ENCODE assay signal across 8 cellular contexts in the genomic region with DNA sequence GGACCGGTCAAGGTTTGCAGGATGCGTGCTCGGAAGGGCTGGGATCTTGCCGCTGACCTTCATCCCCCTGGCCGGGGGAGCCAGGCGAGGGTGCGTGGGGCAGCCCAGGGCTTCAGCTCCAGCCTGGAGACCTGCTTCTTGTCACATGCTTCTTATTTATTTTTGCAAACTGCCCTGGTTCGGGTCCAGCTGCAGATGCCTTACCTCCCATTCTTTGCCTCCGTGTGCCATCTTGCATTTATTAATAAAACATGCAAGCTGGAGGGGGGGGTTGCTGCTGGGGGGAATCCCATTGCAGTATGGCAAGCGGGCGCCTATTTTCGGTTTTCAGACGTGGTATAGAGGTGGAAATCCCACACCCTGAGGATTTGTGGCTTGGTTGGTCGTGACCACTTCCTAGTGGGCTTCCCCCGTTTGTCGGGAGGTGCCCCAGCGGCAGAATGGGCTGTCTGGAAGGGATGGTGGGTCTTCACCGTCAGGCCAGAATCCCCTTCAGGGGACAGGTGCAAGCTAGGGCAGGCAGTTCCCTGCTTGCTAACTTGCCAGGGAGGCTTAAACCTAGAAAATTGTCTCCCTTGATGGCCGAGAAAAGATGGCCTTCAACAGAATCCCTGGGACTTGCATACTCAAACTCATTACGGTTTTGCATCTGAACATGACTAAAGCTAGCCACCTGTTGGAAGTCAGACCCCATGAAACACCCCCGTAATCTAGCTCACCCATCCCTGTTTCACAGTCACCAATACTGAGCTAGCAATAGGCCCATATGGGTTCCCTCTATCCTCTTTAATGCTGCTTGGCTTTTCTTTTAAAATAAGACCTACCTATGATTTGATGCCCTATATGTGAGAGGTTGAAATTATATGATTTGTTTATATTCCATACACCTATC. TPM values are rescaled to one million over a fixed set of nuclear protein-coding genes. Genes with fewer than 3 reads are reported as not detected.
A peak's percentile ranks its signal among the peaks of the same experiment; 100 is the strongest.
DNase-seq lines count a peak whose midpoint lies in the region; ATAC-seq, FAIRE-seq and TF ChIP-seq lines count a peak whose summit lies in the region.

No MANE protein-coding gene starts in this region.

- no peaks in the 10 kb centered on the region for H3K36me3 ChIP-seq in SK-N-SH (replicated peaks in 1 of 2; ENCODE audit: control insufficient read depth in 1 of 2, insufficient read depth in 2 of 2, low read length in 1 of 2)

- H3K27me3 Mint-ChIP-seq in natural killer cell (ENCODE audit: low read depth in 2 of 2): peaks cover 51 to 66% of the 10 kb centered on the region in 2 donors

- H4K20me1 ChIP-seq in SK-N-SH (ENCODE audit: insufficient read depth): no peaks in the 10 kb centered on the region

- H3K4me3 ChIP-seq in SK-N-SH (ENCODE audit: low read depth in 2 of 2, low read length in 1 of 2) (peak overlapping the region; percentile 61 to 62), coronary artery (peak overlapping the region; percentile 85)

- CTCF ChIA-PET in SK-N-SH (lab: Yijun Ruan, JAX): interaction anchor here (0.7 to 12.0 kb wide), 14 partner anchors 17 to 278 kb away, joined by 3 to 322 read pairs (median 4); no protein-coding TSS in a partner anchor

- POLR2A ChIA-PET in SK-N-SH (lab: Yijun Ruan, JAX): interaction anchor here (1.3 kb wide), 1 partner anchor 79 kb away, joined by 5 read pairs; no protein-coding TSS in a partner anchor

- no peaks in the 10 kb centered on the region for H3K9me3 ChIP-seq in SK-N-SH

- ATAC-seq in natural killer cell: peak; percentile 52 to 79 (median 61)

- no peak overlapping the region for H3K9ac ChIP-seq in SK-N-SH

- TF ChIP-seq CTCF in SK-N-SH (IDR thresholded peaks at IDR 0.05) (no peak), coronary artery (IDR thresholded peaks at IDR 0.05) (no peak), natural killer cell (IDR thresholded peaks at IDR 0.05) (no peak)

- H3K4me3 Mint-ChIP-seq in natural killer cell: peak overlapping the region; percentile 85

- FAIRE-seq in GM12892 (lab: Jason Lieb, UNC): no peak

- intact Hi-C loops in natural killer cell (cut with micrococcal nuclease): no loop called here
- intact Hi-C loops in posterior vena cava (cut with DNase I): no loop called here

- H3K27ac ChIP-seq in SK-N-SH (ENCODE audit: low read depth in 2 of 2, low read length in 1 of 2) (no peak overlapping the region; a peak in 1 of 4 replicates), coronary artery (no peak overlapping the region)

- peak overlapping the region; percentile 80 for H3K4me2 ChIP-seq in SK-N-SH

- H3K9me2 ChIP-seq in SK-N-SH: no peaks in the 10 kb centered on the region

- no peak for TF ChIP-seq RAD21 in SK-N-SH (IDR thresholded peaks at IDR 0.05; ENCODE audit: low read length)

- H3K4me1 ChIP-seq in SK-N-SH (ENCODE audit: control insufficient read depth in 1 of 2, insufficient read depth in 2 of 2, low read depth in 1 of 2, low read length in 1 of 2): peaks cover 5 to 11% of the 10 kb centered on the region in 2 experiments; a peak in 3 of 4 replicates

- H3K27ac Mint-ChIP-seq in natural killer cell: peak overlapping the region in 1 of 2 donors; percentile 2

- peak overlapping the region; percentile 91; the same call in 1 of the 2 replicates for H2AFZ ChIP-seq in SK-N-SH (ENCODE audit: low read depth)

- TF ChIP-seq POLR2A in GM12892 (IDR thresholded peaks at IDR 0.05; ENCODE audit: low read depth, low read length): no peak

- no peaks in the 10 kb centered on the region for H3K79me2 ChIP-seq in SK-N-SH (ENCODE audit: insufficient read depth)

- peak; percentile 5 for DNase-seq in GM12892 (ENCODE audit: insufficient read length)
- DNase-seq in SK-N-SH: no peak
- no peak for DNase-seq in coronary artery (ENCODE audit: low spot score)
- DNase-seq in natural killer cell: peak; percentile 34
- no peak for DNase-seq in dedifferentiated amniotic fluid mesenchymal stem cell (ENCODE audit: extremely low spot score)
- no peak for DNase-seq in UCSD-AML1 (lab: John Stamatoyannopoulos, UW; ENCODE audit: unreplicated experiment)
- DNase-seq in posterior vena cava (ENCODE audit: low spot score): no peak
- no peak for DNase-seq in kidney glomerular epithelial cell (lab: John Stamatoyannopoulos, UW)

- peaks cover 37% of the 10 kb centered on the region for H3K27me3 ChIP-seq in SK-N-SH (ENCODE audit: insufficient read depth)

- 29% methylated on average over 17 of the region's 21 CpGs for WGBS in SK-N-SH (ENCODE audit: low lambda C conversion rate)

- TF ChIP-seq EP300 in SK-N-SH (IDR thresholded peaks at IDR 0.05; ENCODE audit: borderline replicate concordance in 1 of 2, low read depth in 1 of 2, low read length in 1 of 2): no peak

- H3F3A ChIP-seq in SK-N-SH (replicated peaks; ENCODE audit: insufficient read depth): no peaks in the 10 kb centered on the region

- H3K36me3 Mint-ChIP-seq in natural killer cell: no peaks in the 10 kb centered on the region

- H3K4me1 Mint-ChIP-seq in natural killer cell: peaks cover 18 to 23% of the 10 kb centered on the region in 2 donors

- no peaks in the 10 kb centered on the region for H3K9me3 Mint-ChIP-seq in natural killer cell

TF ChIP-seq in SK-N-SH, 30 proteins besides CTCF, POLR2A, EP300 and RAD21:
- peak; percentile 60; the same call in 1 of the 2 replicates for TF ChIP-seq MXI1 (IDR thresholded peaks at IDR 0.05; ENCODE audit: low read depth, low read length)
- TF ChIP-seq ELF1 (IDR thresholded peaks at IDR 0.05): no peak
- TF ChIP-seq NFIC (IDR thresholded peaks at IDR 0.05; ENCODE audit: borderline replicate concordance): no peak
- TF ChIP-seq YY1 (IDR thresholded peaks at IDR 0.05; ENCODE audit: low read depth): no peak
- no peak for TF ChIP-seq FOXM1 (IDR thresholded peaks at IDR 0.05; ENCODE audit: low read depth)
- no peak for TF ChIP-seq RFX5 (IDR thresholded peaks at IDR 0.05; ENCODE audit: low read length)
- no peak for TF ChIP-seq SIN3A (IDR thresholded peaks at IDR 0.05; ENCODE audit: borderline replicate concordance, low read depth, low read length)
- no peak for TF ChIP-seq FOSL2 (IDR thresholded peaks at IDR 0.05; ENCODE audit: borderline replicate concordance, low read depth)
TF ChIP-seq in SK-N-SH: peak in this region for 1.

RNA-seq across cellular contexts. Expression of a gene that starts 0.6 kb away (rescaled TPM):
- 1.4 TPM for polyA plus RNA-seq in GM12892 (2012; ENCODE audit: missing spikeins)
- 0.05 and 0.07 TPM in 2 replicates for polyA plus RNA-seq in SK-N-SH (2012; rRNA removed)
- polyA plus RNA-seq in SK-N-SH (2012; cell fraction: cytosol; rRNA removed): 0.04 and 0.09 TPM in 2 replicates
- polyA plus RNA-seq in SK-N-SH (2012; cell fraction: nucleus; rRNA removed): 0.07 and 0.18 TPM in 2 replicates
- not detected for total RNA-seq in natural killer cell
- under 1 TPM in 1 of 2 donors, not detected in 1; 0.28 TPM for total RNA-seq in posterior vena cava

RNA-seq across cellular contexts. Expression of a gene that starts 48.1 kb away (rescaled TPM):
- polyA plus RNA-seq in GM12892 (2012; ENCODE audit: missing spikeins): 2.8 TPM
- polyA plus RNA-seq in SK-N-SH (2012; rRNA removed): not detected in 2 replicates
- polyA plus RNA-seq in SK-N-SH (2012; cell fraction: cytosol; rRNA removed): 0.09 TPM in 1 of 2 replicates, not detected in the other
- polyA plus RNA-seq in SK-N-SH (2012; cell fraction: nucleus; rRNA removed): 0.04 and 0.13 TPM in 2 replicates
- total RNA-seq in natural killer cell: not detected
- total RNA-seq in posterior vena cava: not detected

Comparison
In these comparisons a context has a peak if more than half of its experiments do, and no peak if none do; other contexts are left out.
1. DNase-seq: peak in GM12892 (single experiment) and natural killer cell (single experiment); none in SK-N-SH (single experiment), coronary artery (single experiment), dedifferentiated amniotic fluid mesenchymal stem cell (single experiment), UCSD-AML1 (single experiment), posterior vena cava (single experiment) and kidney glomerular epithelial cell (single experiment).